In genomic region chr3:12992629-12993021, GRCh38 we compare ENCODE assay signal across 1 cellular context.
TF ChIP-seq lines count a peak whose summit lies in the region.

No MANE protein-coding gene starts in this region.

TF ChIP-seq in WTC11, 78 proteins besides CTCF, POLR2A, EP300 and RAD21 (continued from another document):
- TF ChIP-seq USF2 (CRISPR knock-in tag; IDR thresholded peaks at IDR 0.05) (no peak), STAT6 (CRISPR knock-in tag; conservative IDR thresholded peaks at IDR 0.05; ENCODE audit: low read depth) (no peak), ZBTB21 (CRISPR knock-in tag; IDR thresholded peaks at IDR 0.05; ENCODE audit: borderline replicate concordance) (no peak), ZNF219 (CRISPR knock-in tag; IDR thresholded peaks at IDR 0.05; ENCODE audit: borderline replicate concordance) (no peak)
